Comparison of ENCODE assay signal across 8 cellular contexts in genomic region chr19:56253737-56254136, GRCh38. TPM values are rescaled to one million over a fixed set of nuclear protein-coding genes. Genes with fewer than 3 reads are reported as not detected.
A peak's percentile ranks its signal among the peaks of the same experiment; 100 is the strongest.
DNase-seq lines count a peak whose midpoint lies in the region; ATAC-seq, FAIRE-seq and TF ChIP-seq lines count a peak whose summit lies in the region.

No MANE protein-coding gene starts in this region.

- no peak overlapping the region for H3K9ac ChIP-seq in adipocyte (ENCODE audit: low read length)

- ATAC-seq in upper lobe of right lung: peak; percentile 65
- ATAC-seq in GM18520 (IDR thresholded peaks at IDR 0.05; ENCODE audit: unreplicated experiment): no peak

- DNase-seq in GM12865 (ENCODE audit: low read depth) (peak; percentile 55), NCI-H2107 (lab: John Stamatoyannopoulos, UW) (peak; percentile 4), adipocyte (ENCODE audit: low read depth) (peak; percentile 84), hepatic stellate cell (ENCODE audit: low spot score) (peak; percentile 67), upper lobe of right lung (no peak)
- no peak for DNase-seq in stimulated activated CD4-positive, alpha-beta T cell treated with anti-CD3 and anti-CD28 coated beads, Interleukin-2, amount 100 ng/mL, for 48 hours

- H3K4me1 ChIP-seq in adipocyte (ENCODE audit: control insufficient read depth, insufficient read depth, low read length) (no peaks in the 10 kb centered on the region), upper lobe of right lung (no peaks in the 10 kb centered on the region)

- H3K9me3 ChIP-seq in adipocyte (ENCODE audit: control insufficient read depth, low read length): no peaks in the 10 kb centered on the region
- no peaks in the 10 kb centered on the region for H3K9me3 ChIP-seq in upper lobe of right lung

- FAIRE-seq in A204.1 (lab: Jason Lieb, UNC): peak; percentile 95

- no peak overlapping the region for H3K27ac ChIP-seq in upper lobe of right lung

- H3K27me3 ChIP-seq in adipocyte (replicated peaks; ENCODE audit: control insufficient read depth, insufficient read depth, low read length) (no peaks in the 10 kb centered on the region), upper lobe of right lung (no peaks in the 10 kb centered on the region)

- H3K36me3 ChIP-seq in adipocyte (ENCODE audit: control insufficient read depth, insufficient read depth, low read length, severe bottlenecking) (peaks cover 5% of the 10 kb centered on the region), upper lobe of right lung (no peaks in the 10 kb centered on the region)

- TF ChIP-seq CTCF in GM12865 (IDR thresholded peaks at IDR 0.05; ENCODE audit: insufficient read depth, low read depth, low read length, missing control alignments) (peak; percentile 32), upper lobe of right lung (IDR thresholded peaks at IDR 0.05) (peak; percentile 44)

- intact Hi-C loops in upper lobe of right lung (cut with DNase I): no loop called here

- H3K4me3 ChIP-seq in GM12865 (ENCODE audit: low read depth, low read length): no peak overlapping the region
- no peak overlapping the region for H3K4me3 ChIP-seq in adipocyte (ENCODE audit: low read length)
- no peak overlapping the region for H3K4me3 ChIP-seq in upper lobe of right lung

RNA-seq across cellular contexts. Expression of gene EDDM13, which starts 18.8 kb away (rescaled TPM):
- 1.1 TPM for total RNA-seq in upper lobe of right lung

RNA-seq across cellular contexts. Expression of gene ZSCAN5C, which starts 51.7 kb away (rescaled TPM):
- total RNA-seq in upper lobe of right lung: not detected

RNA-seq across cellular contexts. Expression of gene ZSCAN5B, which starts 56.2 kb away (rescaled TPM):
- 0.20 TPM for total RNA-seq in upper lobe of right lung

Comparison
In these comparisons a context has a peak if more than half of its experiments do, and no peak if none do; other contexts are left out.
1. DNase-seq: peak in GM12865 (single experiment), NCI-H2107 (single experiment), adipocyte (single experiment) and hepatic stellate cell (single experiment); none in upper lobe of right lung (single experiment) and stimulated activated CD4-positive, alpha-beta T cell treated with anti-CD3 and anti-CD28 coated beads, Interleukin-2, amount 100 ng/mL, for 48 hours (0 of 2).